In genomic region chr2:108219688-108220087, GRCh38 we compare ENCODE assay signal across 26 cellular contexts. TPM values are rescaled to one million over a fixed set of nuclear protein-coding genes. Genes with fewer than 3 reads are reported as not detected.
DNase-seq lines count a peak whose midpoint lies in the region; ATAC-seq, FAIRE-seq and TF ChIP-seq lines count a peak whose summit lies in the region.
"Had no signal": no experiment of that assay in that cellular context is flagged by ENCODE, and none has a peak within 500 bp of the region (broad histone marks: within the 10 kb centered on the region; RNA-seq: fewer than 3 reads in every experiment).

No MANE protein-coding gene starts in this region.

- peaks cover 0 to 3% of the 10 kb centered on the region in 2 donors for H3K27me3 Mint-ChIP-seq in CD4-positive, alpha-beta memory T cell

- no peak overlapping the region for H2BK12ac ChIP-seq in mesenchymal stem cell (ENCODE audit: low read length in 2 of 2)

- no peak overlapping the region for H3K4ac ChIP-seq in mesenchymal stem cell (ENCODE audit: low read depth in 1 of 2, low read length in 2 of 2)

- intact Hi-C loops in HepG2 (cut with micrococcal nuclease; ENCODE audit: unreplicated experiment) (loop anchor here (10.0 kb wide), 1 partner anchor 175 kb away; no protein-coding TSS in a partner anchor), right lobe of liver (cut with DNase I) (loop anchor here in 1 of 2 donors (10.0 kb wide), 1 partner anchor 365 kb away; no protein-coding TSS in a partner anchor), body of pancreas (cut with DNase I) (no loop called here)
- intact Hi-C loops in CD4-positive, alpha-beta memory T cell (cut with micrococcal nuclease), result no loop called here

- H3K27ac ChIP-seq in HepG2 (ENCODE audit: extremely low read length, insufficient read depth, low read length) (no peak overlapping the region), right lobe of liver (no peak overlapping the region), body of pancreas (peak overlapping the region in 2 of 4 donors; percentile 41 to 49), mesenchymal stem cell (ENCODE audit: low read length, poor library complexity, severe bottlenecking) (peak overlapping the region; percentile 18)
- no peak overlapping the region for H3K27ac ChIP-seq in CD4-positive, alpha-beta memory T cell (ENCODE audit: low read depth, low read length)
- H3K27ac ChIP-seq: SJSA1 had no signal

- TF ChIP-seq CTCF in HepG2 (CRISPR knock-in tag; IDR thresholded peaks at IDR 0.05) (no peak), right lobe of liver (IDR thresholded peaks at IDR 0.05) (no peak), body of pancreas (IDR thresholded peaks at IDR 0.05) (no peak)

- in situ Hi-C loops in HepG2 (cut with HindIII; ENCODE audit: extremely low pct_ligation_motif_present, low pct_unique_long_range_greater_than_20kb), result loop anchor here (25.0 kb wide), 1 partner anchor 368 kb away; no protein-coding TSS in a partner anchor

- H3K9ac ChIP-seq in HepG2 (ENCODE audit: insufficient read depth, low read depth, low read length), result no peak overlapping the region
- no peak overlapping the region for H3K9ac ChIP-seq in mesenchymal stem cell (ENCODE audit: low read length)

- no peak for DNase-seq in HepG2 (ENCODE audit: low spot score)
- no peak for DNase-seq in right lobe of liver
- DNase-seq in body of pancreas, result peak; percentile 10 to 34 (median 12)
- no peak for DNase-seq in mesenchymal stem cell
- no peak for DNase-seq in urothelium cell line (ENCODE audit: low spot score)
- no peak for DNase-seq in AG20443 (ENCODE audit: low spot score)
- no peak for DNase-seq in CD4-positive, alpha-beta memory T cell
- DNase-seq: Caco-2; CD4-positive, alpha-beta T cell; DMS 273 treated with DMSO at 0.1 percent for 48 hours; DND-41; KBM-7; NCI-H1105; NCI-H146; NCI-H2029; NCI-H345; NCI-H524; NCI-H82 had no signal

- TF ChIP-seq POLR2A in HepG2 (IDR thresholded peaks at IDR 0.05; ENCODE audit: insufficient read depth in 1 of 2, low read depth in 2 of 2, low read length in 2 of 2), result no peak
- TF ChIP-seq POLR2A in right lobe of liver (IDR thresholded peaks at IDR 0.05), result no peak
- no peak for TF ChIP-seq POLR2A in body of pancreas (IDR thresholded peaks at IDR 0.05)

- no peaks in the 10 kb centered on the region for H3K36me3 ChIP-seq in HepG2 (replicated peaks in 1 of 2; ENCODE audit: control insufficient read depth in 1 of 2, insufficient read depth in 2 of 2, low read length in 2 of 2)
- no peaks in the 10 kb centered on the region for H3K36me3 ChIP-seq in right lobe of liver
- H3K36me3 ChIP-seq in body of pancreas (replicated peaks in 1 of 2; ENCODE audit: insufficient read depth in 1 of 2, low read depth in 2 of 2), result no peaks in the 10 kb centered on the region
- no peaks in the 10 kb centered on the region for H3K36me3 ChIP-seq in mesenchymal stem cell (ENCODE audit: control insufficient read depth in 1 of 2, insufficient read depth in 2 of 2, low read depth in 1 of 2, low read length in 2 of 2)
- H3K36me3 ChIP-seq in CD4-positive, alpha-beta memory T cell (ENCODE audit: insufficient read depth, low read length), result no peaks in the 10 kb centered on the region
- H3K36me3 ChIP-seq: SJSA1 had no signal

- H4K8ac ChIP-seq in mesenchymal stem cell (ENCODE audit: low read length), result no peak overlapping the region

- no peak overlapping the region for H3K18ac ChIP-seq in mesenchymal stem cell (ENCODE audit: low read depth in 1 of 2, low read length in 2 of 2)

- peaks cover 2 to 19% (median 13%) of the 10 kb centered on the region in 8 donors for H3K9me3 Mint-ChIP-seq in CD4-positive, alpha-beta memory T cell

- no peak overlapping the region for H3K23ac ChIP-seq in mesenchymal stem cell (ENCODE audit: low read length in 2 of 2)

- POLR2A ChIA-PET in HepG2 (lab: Yijun Ruan, JAX), result no interaction called here
- POLR2A ChIA-PET in CD4-positive, alpha-beta memory T cell (lab: Charles Lee; ENCODE audit: partially characterized antibody), result no interaction called here

- H3K36me3 Mint-ChIP-seq in CD4-positive, alpha-beta memory T cell, result no peaks in the 10 kb centered on the region

- no peaks in the 10 kb centered on the region for H3K79me1 ChIP-seq in mesenchymal stem cell (replicated peaks; ENCODE audit: low read length, poor library complexity, severe bottlenecking)

- no peak for TF ChIP-seq RAD21 in HepG2 (CRISPR knock-in tag; IDR thresholded peaks at IDR 0.05)

- TF ChIP-seq EP300 in HepG2 (IDR thresholded peaks at IDR 0.05; ENCODE audit: low read depth in 2 of 2, low read length in 2 of 2) (no peak), HepG2 (CRISPR knock-in tag; IDR thresholded peaks at IDR 0.05; ENCODE audit: borderline replicate concordance) (no peak)

- H2AFZ ChIP-seq in HepG2 (ENCODE audit: low read length), result peak overlapping the region; percentile 20
- H2AFZ ChIP-seq in mesenchymal stem cell (ENCODE audit: low read depth, low read length), result no peak overlapping the region

- H3K9me3 ChIP-seq in HepG2 (ENCODE audit: low read length), result peaks cover 15% of the 10 kb centered on the region
- peaks cover 0 to 7% (median 0%) of the 10 kb centered on the region in 4 donors for H3K9me3 ChIP-seq in right lobe of liver
- H3K9me3 ChIP-seq in body of pancreas, result peaks cover 0 to 13% (median 3%) of the 10 kb centered on the region in 3 donors
- H3K9me3 ChIP-seq in mesenchymal stem cell (ENCODE audit: control insufficient read depth, low read length), result peaks cover 15% of the 10 kb centered on the region
- H3K9me3 ChIP-seq in CD4-positive, alpha-beta memory T cell (ENCODE audit: control insufficient read depth in 1 of 2, low read length in 2 of 2), result no peaks in the 10 kb centered on the region

- no peak overlapping the region for H3K27ac Mint-ChIP-seq in CD4-positive, alpha-beta memory T cell
- H3K27ac Mint-ChIP-seq: CD4-positive, alpha-beta T cell had no signal

- no peak overlapping the region for H3K4me3 ChIP-seq in HepG2 (replicated peaks in 1 of 3; ENCODE audit: insufficient read depth in 1 of 3, low read depth in 2 of 3, low read length in 3 of 3)
- H3K4me3 ChIP-seq in right lobe of liver, result no peak overlapping the region
- H3K4me3 ChIP-seq in body of pancreas, result no peak overlapping the region
- no peak overlapping the region for H3K4me3 ChIP-seq in mesenchymal stem cell (ENCODE audit: insufficient read depth in 1 of 2, low read depth in 1 of 2, low read length in 2 of 2)
- H3K4me3 ChIP-seq in CD4-positive, alpha-beta memory T cell (ENCODE audit: low read length in 2 of 2), result no peak overlapping the region
- H3K4me3 ChIP-seq: GM12878, SJSA1 had no signal

- H4K20me1 ChIP-seq in HepG2 (ENCODE audit: insufficient read depth, low read length), result no peaks in the 10 kb centered on the region

- peaks cover 22% of the 10 kb centered on the region for H3K4me1 ChIP-seq in HepG2 (ENCODE audit: insufficient read depth, low read length)
- no peaks in the 10 kb centered on the region for H3K4me1 ChIP-seq in right lobe of liver
- peaks cover 8% of the 10 kb centered on the region for H3K4me1 ChIP-seq in body of pancreas
- peaks cover 17% of the 10 kb centered on the region for H3K4me1 ChIP-seq in mesenchymal stem cell (ENCODE audit: control insufficient read depth, insufficient read depth, low read depth, low read length)
- H3K4me1 ChIP-seq in CD4-positive, alpha-beta memory T cell (ENCODE audit: insufficient read depth, low read length), result no peaks in the 10 kb centered on the region

- no TSS peak for BruUV-seq in HepG2 (replicated peaks; lab: Mats Ljungman, UMichigan)

- no peak overlapping the region for H4K91ac ChIP-seq in mesenchymal stem cell (ENCODE audit: low read length)

- 0% methylated on average over 3 of the region's 3 CpGs for WGBS in HepG2 (ENCODE audit: low lambda C conversion rate)
- 42% methylated on average over 1 of the region's 3 CpGs for WGBS in right lobe of liver (ENCODE audit: insufficient coverage, low coverage, low lambda C conversion rate, missing lambda C conversion rate)
- WGBS in body of pancreas, 2 donors, result 21 to 34% methylated on average over 3 of the region's 3 CpGs
- WGBS in mesenchymal stem cell, result 78% methylated on average over 2 of the region's 3 CpGs

- ATAC-seq in HepG2, result peak; percentile 74
- ATAC-seq in right lobe of liver, result no peak
- peak; percentile 62 for ATAC-seq in body of pancreas
- ATAC-seq in HG03095 (IDR thresholded peaks at IDR 0.05; ENCODE audit: unreplicated experiment), result no peak
- ATAC-seq: GM12878, Right ventricle myocardium inferior had no signal

- FAIRE-seq in HepG2 (lab: Jason Lieb, UNC), result no peak
- peak; percentile 20 for FAIRE-seq in urothelium cell line (lab: Jason Lieb, UNC)
- FAIRE-seq: GM12878 had no signal

- CTCF ChIA-PET in HepG2 (lab: Yijun Ruan, JAX; ENCODE audit: low intra/inter-chr PET ratio, low total read pairs), result no interaction called here
- CTCF ChIA-PET in CD4-positive, alpha-beta memory T cell (lab: Charles Lee; ENCODE audit: partially characterized antibody), result no interaction called here

- H3K79me2 ChIP-seq in HepG2 (ENCODE audit: insufficient read depth, low read length), result no peaks in the 10 kb centered on the region

- peak overlapping the region; percentile 91 for H2AK5ac ChIP-seq in mesenchymal stem cell (ENCODE audit: low read length, severe bottlenecking)

- H3K4me2 ChIP-seq in HepG2 (ENCODE audit: low read depth, low read length) (peak overlapping the region; percentile 5; the same call in 1 of the 2 replicates), mesenchymal stem cell (ENCODE audit: low read length, poor library complexity, severe bottlenecking) (no peak overlapping the region)

- no peaks in the 10 kb centered on the region for H3K4me1 Mint-ChIP-seq in CD4-positive, alpha-beta memory T cell

- no peak overlapping the region for H3K14ac ChIP-seq in mesenchymal stem cell (ENCODE audit: low read length in 2 of 2)

- H2BK120ac ChIP-seq in mesenchymal stem cell (ENCODE audit: low read depth, low read length), result no peak overlapping the region

- no peaks in the 10 kb centered on the region for H3K27me3 ChIP-seq in HepG2 (ENCODE audit: control insufficient read depth in 1 of 2, insufficient read depth in 2 of 2, low read length in 2 of 2)
- no peaks in the 10 kb centered on the region for H3K27me3 ChIP-seq in right lobe of liver
- H3K27me3 ChIP-seq in body of pancreas, result no peaks in the 10 kb centered on the region
- H3K27me3 ChIP-seq in mesenchymal stem cell (ENCODE audit: control insufficient read depth in 1 of 2, insufficient read depth in 1 of 2, low read length in 2 of 2), result no peaks in the 10 kb centered on the region
- no peaks in the 10 kb centered on the region for H3K27me3 ChIP-seq in CD4-positive, alpha-beta memory T cell (ENCODE audit: insufficient read depth, low read length)
- H3K27me3 ChIP-seq: SJSA1 had no signal

- H3K4me3 Mint-ChIP-seq in CD4-positive, alpha-beta memory T cell, result no peak overlapping the region
- H3K4me3 Mint-ChIP-seq: CD4-positive, alpha-beta T cell had no signal

- no peak overlapping the region for H2BK5ac ChIP-seq in mesenchymal stem cell (ENCODE audit: low read depth, low read length, poor library complexity, severe bottlenecking)

- no peak overlapping the region for H2BK15ac ChIP-seq in mesenchymal stem cell (ENCODE audit: low read depth, poor library complexity, severe bottlenecking)

RNA-seq across cellular contexts. Expression of gene SULT1C3, which starts 20.1 kb away (rescaled TPM):
- total RNA-seq in HepG2 (2016; rRNA removed; fragmentation: Illumina TruSeq; extraction: Trizol) (not detected in 2 replicates), right lobe of liver (not detected), body of pancreas (not detected)
- total RNA-seq in HepG2 (2016; cell fraction: cytosol; rRNA removed; fragmentation: Illumina TruSeq; extraction: Trizol; ENCODE audit: low read depth), result not detected in 2 replicates
- total RNA-seq in HepG2 (2016; cell fraction: insoluble cytoplasmic fraction; rRNA removed; fragmentation: Illumina TruSeq; extraction: Trizol), result not detected in 2 replicates
- total RNA-seq in HepG2 (2016; cell fraction: membrane; rRNA removed; fragmentation: Illumina TruSeq; extraction: Trizol), result not detected in 2 replicates
- total RNA-seq in HepG2 (2016; cell fraction: nucleus; rRNA removed; fragmentation: Illumina TruSeq; extraction: Trizol), result not detected in 2 replicates
- polyA plus RNA-seq in HepG2 (2011; rRNA removed), result not detected in 2 replicates
- not detected in 2 replicates for polyA plus RNA-seq in HepG2 (2011; cell fraction: cytosol; rRNA removed)
- not detected in 2 replicates for polyA plus RNA-seq in HepG2 (2011; cell fraction: nucleus; rRNA removed)
- polyA plus RNA-seq in HepG2 (2012), result not detected in 2 replicates
- polyA plus RNA-seq in HepG2 (2016; cell fraction: cytosol; fragmentation: Illumina TruSeq; extraction: Trizol; ENCODE audit: low read depth), result not detected in 2 replicates
- not detected in 2 replicates for polyA plus RNA-seq in HepG2 (2016; cell fraction: insoluble cytoplasmic fraction; fragmentation: Illumina TruSeq; extraction: Trizol; ENCODE audit: low read depth)
- not detected in 2 replicates for polyA plus RNA-seq in HepG2 (2016; cell fraction: membrane; fragmentation: Illumina TruSeq; extraction: Trizol; ENCODE audit: low read depth)
- polyA plus RNA-seq in HepG2 (2016; cell fraction: nucleus; fragmentation: Illumina TruSeq; extraction: Trizol; ENCODE audit: insufficient read depth, low read depth), result not detected in 2 replicates
- not detected in 2 replicates for polyA minus RNA-seq in HepG2 (2011; rRNA and poly(A)+ RNA removed; ENCODE audit: low replicate concordance)
- polyA minus RNA-seq in HepG2 (2011; cell fraction: cytosol; rRNA and poly(A)+ RNA removed), result not detected in 2 replicates
- polyA minus RNA-seq in HepG2 (2011; cell fraction: nucleus; rRNA and poly(A)+ RNA removed), result not detected in 2 replicates
- polyA plus RNA-seq in mesenchymal stem cell (2013, experiment 1 of 2), result not detected
- not detected for polyA plus RNA-seq in mesenchymal stem cell (2013, experiment 2 of 2)
- total RNA-seq in CD4-positive, alpha-beta memory T cell, result not detected
- not detected for polyA plus RNA-seq in CD4-positive, alpha-beta memory T cell
- total RNA-seq: A172; Caco-2; CD4-positive, alpha-beta T cell; GM12878; H4; OCI-LY7; Right ventricle myocardium inferior; SJSA1 had no signal
- polyA plus RNA-seq: BJ, GM12878 had no signal

Comparison
In these comparisons a context has a peak if more than half of its experiments do, and no peak if none do; other contexts are left out.
1. ATAC-seq: peak in HepG2 (single experiment) and body of pancreas (single experiment); none in right lobe of liver (0 of 4) and HG03095 (single experiment).
2. DNase-seq: peak in body of pancreas (4 of 4); none in HepG2 (single experiment), right lobe of liver (0 of 3), mesenchymal stem cell (single experiment), urothelium cell line (single experiment), AG20443 (single experiment) and CD4-positive, alpha-beta memory T cell (0 of 5).